Comparison of ENCODE assay signal across 21 cellular contexts in genomic region chr6:131828080-131828479, GRCh38. TPM values are rescaled to one million over a fixed set of nuclear protein-coding genes. Genes with fewer than 3 reads are reported as not detected.
DNase-seq lines count a peak whose midpoint lies in the region; ATAC-seq and TF ChIP-seq lines count a peak whose summit lies in the region.
"Had no signal": no experiment of that assay in that cellular context is flagged by ENCODE, and none has a peak within 500 bp of the region (broad histone marks: within the 10 kb centered on the region; RNA-seq: fewer than 3 reads in every experiment).

No MANE protein-coding gene starts in this region.

- H3K4me1 ChIP-seq in HEK293 (ENCODE audit: control insufficient read depth, insufficient read depth, low read length) (peaks cover 8% of the 10 kb centered on the region), esophagus squamous epithelium (peaks cover 0 to 23% (median 0%) of the 10 kb centered on the region in 3 donors), colonic mucosa (no peaks in the 10 kb centered on the region), HAP-1 (no peaks in the 10 kb centered on the region)
- H3K4me1 ChIP-seq: Peyer's patch had no signal

- 79 to 83% methylated on average over 7 of the region's 7 CpGs for WGBS in esophagus squamous epithelium, 2 donors

- TF ChIP-seq CTCF in HEK293 (tag by site-specific recombination; IDR thresholded peaks at IDR 0.05) (no peak), esophagus squamous epithelium (IDR thresholded peaks at IDR 0.05) (no peak), omental fat pad (IDR thresholded peaks at IDR 0.05) (no peak), colonic mucosa (IDR thresholded peaks at IDR 0.05) (no peak)

- POLR2A ChIA-PET in HEK293 (lab: Yijun Ruan, JAX), result no interaction called here

- ATAC-seq in omental fat pad (ENCODE audit: low FRiP score), result peak; percentile 32
- ATAC-seq: heart left ventricle; stimulated activated naive CD8-positive, alpha-beta T cell treated with anti-CD3 and anti-CD28 coated beads, Interleukin-15, amount 100 ng/mL, for 72 hours had no signal

- intact Hi-C loops in esophagus squamous epithelium (cut with DNase I), result no loop called here
- intact Hi-C loops in colonic mucosa (cut with DNase I), result no loop called here

- in situ Hi-C loops in HAP-1 (cut with MboI; ENCODE audit: low sequenced_read_pairs), result no loop called here

- H3K9me3 ChIP-seq in HEK293 (ENCODE audit: control insufficient read depth, insufficient read depth, low read depth, low read length), result no peaks in the 10 kb centered on the region
- H3K9me3 ChIP-seq in esophagus squamous epithelium, result no peaks in the 10 kb centered on the region
- no peaks in the 10 kb centered on the region for H3K9me3 ChIP-seq in colonic mucosa
- no peaks in the 10 kb centered on the region for H3K9me3 ChIP-seq in HAP-1
- H3K9me3 ChIP-seq: heart left ventricle, Peyer's patch, right atrium auricular region had no signal

- CTCF ChIA-PET in HEK293 (lab: Yijun Ruan, JAX), result interaction anchor here (0.6 kb wide), 1 partner anchor 87 kb away, joined by 3 read pairs; no protein-coding TSS in a partner anchor

- peak; percentile 67 for DNase-seq in AG20443 (ENCODE audit: low spot score)
- no peak for DNase-seq in esophagus squamous epithelium (lab: John Stamatoyannopoulos, UW)
- no peak for DNase-seq in omental fat pad (ENCODE audit: low spot score)
- DNase-seq in 8988T, result no peak
- no peak for DNase-seq in colonic mucosa
- DNase-seq in NCI-H2029 (lab: John Stamatoyannopoulos, UW), result no peak
- DNase-seq in HAP-1 (ENCODE audit: low spot score in 2 of 2), result no peak
- DNase-seq: activated CD4-positive, alpha-beta T cell treated with anti-CD3 and anti-CD28 coated beads, Interleukin-2, amount 50 U/mL, for 1 hour; activated naive CD4-positive, alpha-beta T cell treated with anti-CD3 and anti-CD28 coated beads, Interleukin-2, amount 10 ng/mL, durations not matched to agents 7 days and 5 days; activated T-cell treated with anti-CD3 and anti-CD28 coated beads, Interleukin-2, amount 50 U/mL, for 1 hour; Calu3; cortex of kidney; heart left ventricle; islet precursor cell; KBM-7; NCI-H1105 treated with DMSO at 0.1 percent for 48 hours; NCI-H69; Peyer's patch; stimulated activated naive CD8-positive, alpha-beta T cell treated with anti-CD3 and anti-CD28 coated beads, Interleukin-15, amount 100 ng/mL, for 72 hours had no signal

- H3K4me3 ChIP-seq in HEK293 (ENCODE audit: low read depth, low read length) (no peak overlapping the region), esophagus squamous epithelium (no peak overlapping the region), colonic mucosa (no peak overlapping the region), HAP-1 (no peak overlapping the region)
- H3K4me3 ChIP-seq: heart left ventricle, Peyer's patch, right atrium auricular region had no signal

- no peak overlapping the region for H3K9ac ChIP-seq in colonic mucosa (ENCODE audit: low read depth in 2 of 2, low read length in 2 of 2)

- H3K27ac ChIP-seq in HEK293 (ENCODE audit: extremely low read depth, low read depth, low read length), result no peak overlapping the region
- H3K27ac ChIP-seq in esophagus squamous epithelium, result peak overlapping the region in 3 of 4 donors; percentile 29 to 78 (median 37)
- H3K27ac ChIP-seq in colonic mucosa, result no peak overlapping the region
- H3K27ac ChIP-seq: heart left ventricle, Peyer's patch, right atrium auricular region had no signal

- TF ChIP-seq POLR2A in esophagus squamous epithelium (IDR thresholded peaks at IDR 0.05), result no peak

- H3K36me3 ChIP-seq in HEK293 (ENCODE audit: control insufficient read depth in 2 of 2, insufficient read depth in 1 of 2, low read length in 2 of 2), result no peaks in the 10 kb centered on the region
- H3K36me3 ChIP-seq in esophagus squamous epithelium, result no peaks in the 10 kb centered on the region
- H3K36me3 ChIP-seq in colonic mucosa, result no peaks in the 10 kb centered on the region
- no peaks in the 10 kb centered on the region for H3K36me3 ChIP-seq in HAP-1 (replicated peaks)
- H3K36me3 ChIP-seq: heart left ventricle, Peyer's patch, right atrium auricular region had no signal

- no peaks in the 10 kb centered on the region for H3K27me3 ChIP-seq in esophagus squamous epithelium
- no peaks in the 10 kb centered on the region for H3K27me3 ChIP-seq in colonic mucosa
- H3K27me3 ChIP-seq in HAP-1 (ENCODE audit: low read depth), result no peaks in the 10 kb centered on the region
- H3K27me3 ChIP-seq: heart left ventricle, Peyer's patch, right atrium auricular region had no signal

TF ChIP-seq in HEK293, 187 proteins besides CTCF, POLR2A, EP300 and RAD21:
- TF ChIP-seq, protein P1, sequence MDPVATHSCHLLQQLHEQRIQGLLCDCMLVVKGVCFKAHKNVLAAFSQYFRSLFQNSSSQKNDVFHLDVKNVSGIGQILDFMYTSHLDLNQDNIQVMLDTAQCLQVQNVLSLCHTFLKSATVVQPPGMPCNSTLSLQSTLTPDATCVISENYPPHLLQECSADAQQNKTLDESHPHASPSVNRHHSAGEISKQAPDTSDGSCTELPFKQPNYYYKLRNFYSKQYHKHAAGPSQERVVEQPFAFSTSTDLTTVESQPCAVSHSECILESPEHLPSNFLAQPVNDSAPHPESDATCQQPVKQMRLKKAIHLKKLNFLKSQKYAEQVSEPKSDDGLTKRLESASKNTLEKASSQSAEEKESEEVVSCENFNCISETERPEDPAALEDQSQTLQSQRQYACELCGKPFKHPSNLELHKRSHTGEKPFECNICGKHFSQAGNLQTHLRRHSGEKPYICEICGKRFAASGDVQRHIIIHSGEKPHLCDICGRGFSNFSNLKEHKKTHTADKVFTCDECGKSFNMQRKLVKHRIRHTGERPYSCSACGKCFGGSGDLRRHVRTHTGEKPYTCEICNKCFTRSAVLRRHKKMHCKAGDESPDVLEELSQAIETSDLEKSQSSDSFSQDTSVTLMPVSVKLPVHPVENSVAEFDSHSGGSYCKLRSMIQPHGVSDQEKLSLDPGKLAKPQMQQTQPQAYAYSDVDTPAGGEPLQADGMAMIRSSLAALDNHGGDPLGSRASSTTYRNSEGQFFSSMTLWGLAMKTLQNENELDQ (tag by site-specific recombination; IDR thresholded peaks at IDR 0.05; ENCODE audit: low read depth), result no peak
- TF ChIP-seq, protein P2, sequence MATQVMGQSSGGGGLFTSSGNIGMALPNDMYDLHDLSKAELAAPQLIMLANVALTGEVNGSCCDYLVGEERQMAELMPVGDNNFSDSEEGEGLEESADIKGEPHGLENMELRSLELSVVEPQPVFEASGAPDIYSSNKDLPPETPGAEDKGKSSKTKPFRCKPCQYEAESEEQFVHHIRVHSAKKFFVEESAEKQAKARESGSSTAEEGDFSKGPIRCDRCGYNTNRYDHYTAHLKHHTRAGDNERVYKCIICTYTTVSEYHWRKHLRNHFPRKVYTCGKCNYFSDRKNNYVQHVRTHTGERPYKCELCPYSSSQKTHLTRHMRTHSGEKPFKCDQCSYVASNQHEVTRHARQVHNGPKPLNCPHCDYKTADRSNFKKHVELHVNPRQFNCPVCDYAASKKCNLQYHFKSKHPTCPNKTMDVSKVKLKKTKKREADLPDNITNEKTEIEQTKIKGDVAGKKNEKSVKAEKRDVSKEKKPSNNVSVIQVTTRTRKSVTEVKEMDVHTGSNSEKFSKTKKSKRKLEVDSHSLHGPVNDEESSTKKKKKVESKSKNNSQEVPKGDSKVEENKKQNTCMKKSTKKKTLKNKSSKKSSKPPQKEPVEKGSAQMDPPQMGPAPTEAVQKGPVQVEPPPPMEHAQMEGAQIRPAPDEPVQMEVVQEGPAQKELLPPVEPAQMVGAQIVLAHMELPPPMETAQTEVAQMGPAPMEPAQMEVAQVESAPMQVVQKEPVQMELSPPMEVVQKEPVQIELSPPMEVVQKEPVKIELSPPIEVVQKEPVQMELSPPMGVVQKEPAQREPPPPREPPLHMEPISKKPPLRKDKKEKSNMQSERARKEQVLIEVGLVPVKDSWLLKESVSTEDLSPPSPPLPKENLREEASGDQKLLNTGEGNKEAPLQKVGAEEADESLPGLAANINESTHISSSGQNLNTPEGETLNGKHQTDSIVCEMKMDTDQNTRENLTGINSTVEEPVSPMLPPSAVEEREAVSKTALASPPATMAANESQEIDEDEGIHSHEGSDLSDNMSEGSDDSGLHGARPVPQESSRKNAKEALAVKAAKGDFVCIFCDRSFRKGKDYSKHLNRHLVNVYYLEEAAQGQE (tag by site-specific recombination; IDR thresholded peaks at IDR 0.05), result peak; percentile 48; the same call in 1 of the 2 replicates
- TF ChIP-seq ZNF600 (tag by site-specific recombination; IDR thresholded peaks at IDR 0.05) (0 out of 2 replicates have a peak, but pooled peaks have one; percentile 43), ZNF629 (tag by site-specific recombination; IDR thresholded peaks at IDR 0.05) (peak; percentile 35; the same call in 1 of the 2 replicates)

RNA-seq across cellular contexts. Expression of gene ENPP1, which starts 20.3 kb away (rescaled TPM):
- 10 to 100 TPM in 1 of 4 donors, 1 to 10 TPM in 2, under 1 TPM in 1; 0.76 to 12.6 (median 3.2) TPM for total RNA-seq in esophagus squamous epithelium
- 10 to 100 TPM; 10.9 to 60.8 (median 19.3) TPM for total RNA-seq in omental fat pad
- 10 to 100 TPM in 1 of 2 donors, 1 to 10 TPM in 1; 5.9 to 12.6 TPM for total RNA-seq in colonic mucosa

Comparison
In these comparisons a context has a peak if more than half of its experiments do, and no peak if none do; other contexts are left out.
1. H3K27ac ChIP-seq: peak in esophagus squamous epithelium (3 of 4); none in HEK293 (single experiment) and colonic mucosa (single experiment).